ENCODE assay signal across 7 cellular contexts in genomic region chr10:79471776-79472175, GRCh38.
"Had no signal": no experiment of that assay in that cellular context is flagged by ENCODE, and none has a peak within 500 bp of the region (broad histone marks: within the 10 kb centered on the region; RNA-seq: fewer than 3 reads in every experiment).

No MANE protein-coding gene starts in this region.

- H3K36me3 ChIP-seq: HAP-1 had no signal

- H3K27ac Mint-ChIP-seq: GM23338 had no signal

- H3K4me3 Mint-ChIP-seq: GM23338 had no signal

- H3K9me3 Mint-ChIP-seq: GM23338 had no signal

- H3K4me1 Mint-ChIP-seq: GM23338 had no signal

- H3K4me3 ChIP-seq: GM23338, HAP-1 had no signal

- H3K4me2 ChIP-seq: GM23338, KMS-11 had no signal

- H3K27ac ChIP-seq: KMS-11 had no signal

- ATAC-seq: GM23338, HCT116 had no signal

- DNase-seq: IMR-90, Karpas-422, KBM-7 had no signal

- H3K9me3 ChIP-seq: HAP-1 had no signal

- H3K9ac ChIP-seq: KMS-11 had no signal

- H2AFZ ChIP-seq: GM23338 had no signal

- H3K4me1 ChIP-seq: HAP-1 had no signal
